In the genomic region with DNA sequence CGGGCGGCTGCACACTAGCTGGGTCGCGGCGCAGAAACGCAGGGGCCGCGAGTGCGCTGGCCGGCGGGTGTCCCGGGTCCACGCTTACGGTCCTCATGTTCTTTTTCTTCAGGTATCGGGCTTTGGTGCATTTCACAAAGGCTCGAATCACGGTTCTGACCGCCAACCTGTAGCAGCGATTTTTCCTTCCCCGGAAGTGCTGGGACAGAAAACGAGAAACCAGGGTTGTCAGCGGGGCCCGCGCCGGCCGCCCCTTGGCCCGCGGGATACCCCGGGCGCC, we compare ENCODE assay signal across 9 cellular contexts. TPM values are rescaled to one million over a fixed set of nuclear protein-coding genes. Genes with fewer than 3 reads are reported as not detected.
A peak's percentile ranks its signal among the peaks of the same experiment; 100 is the strongest.
DNase-seq lines count a peak whose midpoint lies in the region; ATAC-seq, FAIRE-seq and TF ChIP-seq lines count a peak whose summit lies in the region.
"Had no signal": no experiment of that assay in that cellular context is flagged by ENCODE, and none has a peak within 500 bp of the region (broad histone marks: within the 10 kb centered on the region; RNA-seq: fewer than 3 reads in every experiment).

No MANE protein-coding gene starts in this region.

- H3K9ac ChIP-seq in SU-DHL-6 (ENCODE audit: low read length) = peak overlapping the region; percentile 99

- H3K4me2 ChIP-seq in SU-DHL-6 (ENCODE audit: low read depth, low read length, poor library complexity, severe bottlenecking) = peak overlapping the region; percentile 91

- peak overlapping the region; percentile 97 for H3K4me3 ChIP-seq in SU-DHL-6 (ENCODE audit: insufficient read depth, low read length, poor library complexity, severe bottlenecking)
- peak overlapping the region; percentile 69 to 99 (median 93) for H3K4me3 ChIP-seq in heart right ventricle
- peak overlapping the region; percentile 88 to 98 for H3K4me3 ChIP-seq in small intestine (ENCODE audit: low read depth in 1 of 2, low read length in 2 of 2)

- peak overlapping the region; percentile 89 for H2AFZ ChIP-seq in SU-DHL-6 (ENCODE audit: low read depth, low read length, severe bottlenecking)

- peak; percentile 56 for DNase-seq in DMS53 (lab: John Stamatoyannopoulos, UW)
- no peak for DNase-seq in DMS53 treated with DMSO at 0.1 percent for 48 hours (lab: John Stamatoyannopoulos, UW; ENCODE audit: unreplicated experiment)
- no peak for DNase-seq in heart right ventricle
- peak; percentile 17 for DNase-seq in small intestine
- no peak for DNase-seq in NCI-H187 treated with DMSO at 0.1 percent for 48 hours (lab: John Stamatoyannopoulos, UW)

- FAIRE-seq in small intestine (lab: Jason Lieb, UNC) = no peak
- FAIRE-seq: A204.1 had no signal

- H3K9me2 ChIP-seq in SU-DHL-6 (replicated peaks; ENCODE audit: insufficient read depth, low read length) = no peaks in the 10 kb centered on the region

- H3K4me1 ChIP-seq in heart right ventricle = peaks cover 0 to 55% (median 32%) of the 10 kb centered on the region in 9 donors
- H3K4me1 ChIP-seq in small intestine (ENCODE audit: control insufficient read depth in 2 of 2, insufficient read depth in 1 of 2, low read depth in 1 of 2, low read length in 1 of 2) = peaks cover 5 to 6% of the 10 kb centered on the region in 2 donors

- H3K27ac ChIP-seq in SU-DHL-6 (ENCODE audit: low read depth, low read length) = peak overlapping the region; percentile 54
- peak overlapping the region; percentile 47 to 94 (median 88) for H3K27ac ChIP-seq in heart right ventricle
- H3K27ac ChIP-seq in small intestine (ENCODE audit: low read depth in 1 of 2, low read length in 1 of 2) = peak overlapping the region; percentile 43 to 90

- H3K36me3 ChIP-seq in SU-DHL-6 (ENCODE audit: low read length) = peaks cover 11% of the 10 kb centered on the region; the same call in 1 of the 2 replicates
- H3K36me3 ChIP-seq in heart right ventricle = peaks cover 0 to 46% (median 32%) of the 10 kb centered on the region in 9 donors
- H3K36me3 ChIP-seq in small intestine (ENCODE audit: control insufficient read depth in 2 of 2, insufficient read depth in 2 of 2, low read length in 2 of 2) = peaks cover 3% of the 10 kb centered on the region in 2 donors

- H3K79me2 ChIP-seq in SU-DHL-6 (ENCODE audit: insufficient read depth, low read length) = peaks cover 44% of the 10 kb centered on the region

- TF ChIP-seq CTCF in SU-DHL-6 (IDR thresholded peaks at IDR 0.05; ENCODE audit: insufficient read depth, low read length, poor library complexity, severe bottlenecking) (no peak), heart right ventricle (IDR thresholded peaks at IDR 0.05) (no peak)

- no peaks in the 10 kb centered on the region for H3K27me3 ChIP-seq in SU-DHL-6 (ENCODE audit: low read length)
- no peaks in the 10 kb centered on the region for H3K27me3 ChIP-seq in heart right ventricle
- no peaks in the 10 kb centered on the region for H3K27me3 ChIP-seq in small intestine (ENCODE audit: control insufficient read depth in 2 of 2, insufficient read depth in 2 of 2, low read length in 2 of 2)

- 0% methylated on average over 30 of the region's 30 CpGs for WGBS in heart right ventricle, 2 donors
- 0% methylated on average over 29 to 30 of the region's 30 CpGs for WGBS in small intestine, 3 donors

- H3K9me3 ChIP-seq in SU-DHL-6 (ENCODE audit: insufficient read depth, low read length) (no peaks in the 10 kb centered on the region), heart right ventricle (no peaks in the 10 kb centered on the region), small intestine (ENCODE audit: control insufficient read depth, low read depth) (no peaks in the 10 kb centered on the region)

- 0 out of 2 replicates have a peak, but pooled peaks cover 7% of the 10 kb centered on the region for H4K20me1 ChIP-seq in SU-DHL-6 (ENCODE audit: low read depth, low read length)

- H3F3A ChIP-seq in SU-DHL-6 (ENCODE audit: insufficient read depth) = peaks cover 22% of the 10 kb centered on the region

- intact Hi-C loops in heart right ventricle (cut with DNase I) = loop anchor here in 4 of 10 donors (1.0 to 10.0 kb wide), 4 partner anchors 28 to 98 kb away; partner anchors contain the start of genes AURKAIP1 (in 1 of the 4) and VWA1 (in 1 of the 4)

- ATAC-seq in heart right ventricle (peak in 3 of 8 donors; percentile 1 to 2 (median 2)), GM21619 (IDR thresholded peaks at IDR 0.05; ENCODE audit: unreplicated experiment) (no peak), HG02798 (IDR thresholded peaks at IDR 0.05; ENCODE audit: poor library complexity, unreplicated experiment) (no peak)

RNA-seq across cellular contexts. Expression of gene MRPL20, which starts 0.3 kb away (rescaled TPM):
- total RNA-seq in heart right ventricle = 100 to 1,000 TPM; 116 to 162 (median 132) TPM
- polyA plus RNA-seq in heart right ventricle (100 to 1,000 TPM; 124 to 224 TPM), small intestine (100 to 1,000 TPM; 162 to 221 (median 172) TPM)

RNA-seq across cellular contexts. Expression of gene CCNL2, which starts 7.6 kb away (rescaled TPM):
- 10 to 100 TPM; 38.5 to 77.5 (median 47.7) TPM for total RNA-seq in heart right ventricle
- polyA plus RNA-seq in heart right ventricle (100 to 1,000 TPM in 1 of 2 donors, 10 to 100 TPM in 1; 57.3 to 243 TPM), small intestine (100 to 1,000 TPM in 2 of 3 donors, 10 to 100 TPM in 1; 71.9 to 222 (median 175) TPM)

RNA-seq across cellular contexts. Expression of gene ANKRD65, which starts 14.3 kb away (rescaled TPM):
- 1 to 10 TPM in 7 of 10 donors, under 1 TPM in 3; 0.37 to 2.5 (median 1.8) TPM for total RNA-seq in heart right ventricle
- polyA plus RNA-seq in heart right ventricle (1 to 10 TPM; 1.2 to 3.1 TPM), small intestine (1 to 10 TPM; 1.1 to 1.7 (median 1.4) TPM)

RNA-seq across cellular contexts. Expression of gene VWA1, which starts 28.7 kb away (rescaled TPM):
- total RNA-seq in heart right ventricle = 10 to 100 TPM; 10.8 to 52.8 (median 14.1) TPM
- polyA plus RNA-seq in heart right ventricle (10 to 100 TPM; 13.9 to 27.5 TPM), small intestine (10 to 100 TPM in 1 of 3 donors, 1 to 10 TPM in 1, under 1 TPM in 1; 0.67 to 12.7 (median 1.1) TPM)

RNA-seq across cellular contexts. Expression of gene AURKAIP1, which starts 31.8 kb away (rescaled TPM):
- total RNA-seq in heart right ventricle = 100 to 1,000 TPM; 176 to 251 (median 193) TPM
- polyA plus RNA-seq in heart right ventricle = 100 to 1,000 TPM; 376 to 528 TPM
- 100 to 1,000 TPM; 229 to 382 (median 365) TPM for polyA plus RNA-seq in small intestine

Comparison
In these comparisons a context has a peak if more than half of its experiments do, and no peak if none do; other contexts are left out.
1. DNase-seq: peak in DMS53 (single experiment) and small intestine (single experiment); none in DMS53 treated with DMSO at 0.1 percent for 48 hours (single experiment), heart right ventricle (0 of 2) and NCI-H187 treated with DMSO at 0.1 percent for 48 hours (single experiment).
2. Peak in every context shown above with its lines, with median percentiles within 50 percentile points of each other: H3K27ac ChIP-seq and H3K4me3 ChIP-seq.